ENCODE assay signal across 9 cellular contexts in genomic region chr14:34331728-34332623, GRCh38.
DNase-seq lines count a peak whose midpoint lies in the region; ATAC-seq, FAIRE-seq and TF ChIP-seq lines count a peak whose summit lies in the region.
"Had no signal": no experiment of that assay in that cellular context is flagged by ENCODE, and none has a peak within 500 bp of the region (broad histone marks: within the 10 kb centered on the region; RNA-seq: fewer than 3 reads in every experiment).

No MANE protein-coding gene starts in this region.

- no peaks in the 10 kb centered on the region for H3K9me3 Mint-ChIP-seq in astrocyte (ENCODE audit: unreplicated experiment)

- peak; percentile 83 for ATAC-seq in HG02610 (IDR thresholded peaks at IDR 0.05; ENCODE audit: unreplicated experiment)

- no peaks in the 10 kb centered on the region for H4K20me1 ChIP-seq in astrocyte (ENCODE audit: insufficient read depth, low read length)
- H4K20me1 ChIP-seq: BLaER1 treated with 17β-estradiol and CSF1 and Interleukin-3, amounts not matched to agents 10 nM and 100 nM had no signal

- no peaks in the 10 kb centered on the region for H3K4me1 ChIP-seq in astrocyte (ENCODE audit: insufficient read depth, low read length)

- H3K4me2 ChIP-seq in astrocyte (ENCODE audit: low read length) = peak overlapping the region; percentile 15

- no peak overlapping the region for H3K27ac ChIP-seq in astrocyte (ENCODE audit: low read depth, low read length)
- H3K27ac ChIP-seq: BLaER1 treated with 17β-estradiol and CSF1 and Interleukin-3, amounts not matched to agents 10 nM and 100 nM had no signal

- DNase-seq in NCI-H187 (lab: John Stamatoyannopoulos, UW) = peak; percentile 36 to 67
- DNase-seq in NCI-H187 treated with DMSO at 0.1 percent for 48 hours (lab: John Stamatoyannopoulos, UW) = no peak
- peak; percentile 23 for DNase-seq in MV-4-11 (lab: John Stamatoyannopoulos, UW)
- peak; percentile 10 to 55 (median 27) for DNase-seq in T-helper 1 cell
- peak; percentile 54 for DNase-seq in astrocyte (ENCODE audit: low read depth)
- peak; percentile 71 for DNase-seq in iris pigment epithelial cell (ENCODE audit: low read depth)
- DNase-seq in stimulated activated CD4-positive, alpha-beta T cell treated with anti-CD3 and anti-CD28 coated beads, Interleukin-2, amount 100 ng/mL, for 24 hours = peak; percentile 67 to 70

- no peak overlapping the region for H3K4me3 Mint-ChIP-seq in astrocyte (ENCODE audit: unreplicated experiment)

- FAIRE-seq in astrocyte (lab: Jason Lieb, UNC) = no peak

- H3K79me2 ChIP-seq in astrocyte (ENCODE audit: insufficient read depth, low read length) = no peaks in the 10 kb centered on the region

- peak; percentile 65 for TF ChIP-seq CTCF in astrocyte (IDR thresholded peaks at IDR 0.05; ENCODE audit: insufficient read depth, low read depth, low read length)

- H2AFZ ChIP-seq in astrocyte (ENCODE audit: low read depth, low read length) = peak overlapping the region; percentile 61

- no peak overlapping the region for H3K9ac ChIP-seq in astrocyte (ENCODE audit: low read length)
- H3K9ac ChIP-seq: BLaER1 treated with 17β-estradiol and CSF1 and Interleukin-3, amounts not matched to agents 10 nM and 100 nM had no signal

- H3K9me3 ChIP-seq in astrocyte (ENCODE audit: insufficient read depth, low read depth, low read length) = no peaks in the 10 kb centered on the region
- H3K9me3 ChIP-seq: BLaER1 treated with 17β-estradiol and CSF1 and Interleukin-3, amounts not matched to agents 10 nM and 100 nM had no signal

- no peak overlapping the region for H3K27ac Mint-ChIP-seq in astrocyte (ENCODE audit: unreplicated experiment)

- no peaks in the 10 kb centered on the region for H3K36me3 ChIP-seq in astrocyte (ENCODE audit: insufficient read depth, low read length)
- H3K36me3 ChIP-seq: BLaER1 treated with 17β-estradiol and CSF1 and Interleukin-3, amounts not matched to agents 10 nM and 100 nM had no signal

- H3K4me1 Mint-ChIP-seq in astrocyte (ENCODE audit: low read depth, unreplicated experiment) = no peaks in the 10 kb centered on the region

- no peaks in the 10 kb centered on the region for H3K27me3 Mint-ChIP-seq in astrocyte (ENCODE audit: low read depth, unreplicated experiment)

- H3K4me3 ChIP-seq in astrocyte (ENCODE audit: insufficient read depth, low read depth, low read length) = no peak overlapping the region
- H3K4me3 ChIP-seq: BLaER1 treated with 17β-estradiol and CSF1 and Interleukin-3, amounts not matched to agents 10 nM and 100 nM had no signal

- H3K27me3 ChIP-seq in astrocyte (ENCODE audit: insufficient read depth, low read length) = no peaks in the 10 kb centered on the region
- H3K27me3 ChIP-seq: BLaER1 treated with 17β-estradiol and CSF1 and Interleukin-3, amounts not matched to agents 10 nM and 100 nM had no signal

- H3K36me3 Mint-ChIP-seq in astrocyte (ENCODE audit: low read depth, unreplicated experiment) = no peaks in the 10 kb centered on the region
